In the genomic region with DNA sequence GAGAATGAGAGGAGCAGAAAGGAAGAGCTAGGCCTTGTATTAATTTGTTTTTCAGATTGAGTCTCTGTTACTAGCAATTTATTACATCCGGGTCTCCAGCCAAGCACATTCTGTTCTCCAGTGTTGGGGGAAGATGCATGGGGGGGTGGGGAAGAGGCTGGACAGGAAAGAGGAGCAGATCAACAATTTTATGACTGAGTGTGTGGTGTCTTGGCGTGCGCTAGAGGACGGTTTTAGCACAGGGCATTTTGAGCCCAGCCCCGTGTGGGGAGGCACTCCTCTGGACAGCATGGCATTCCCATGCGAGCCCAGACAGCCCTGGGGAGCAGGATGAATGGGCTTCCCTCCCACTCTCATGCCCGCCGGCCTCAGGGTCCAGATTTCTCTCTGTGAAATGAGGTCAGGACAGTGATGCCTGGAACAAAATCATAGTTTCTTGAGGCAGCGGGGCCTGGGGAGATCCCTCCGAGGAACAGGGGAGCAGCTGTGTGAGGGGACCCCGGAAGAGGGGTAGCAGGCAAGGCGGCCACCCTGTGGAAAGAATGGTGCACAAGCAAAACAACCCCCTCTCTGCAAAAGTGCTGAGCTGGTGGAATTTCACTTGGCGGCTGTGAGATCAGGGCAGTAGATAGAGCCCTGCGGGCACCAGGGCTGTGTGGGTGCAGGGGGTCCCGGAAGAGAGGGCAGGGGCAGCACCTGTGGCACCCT, we compare ENCODE assay signal across 11 cellular contexts. TPM values are rescaled to one million over a fixed set of nuclear protein-coding genes. Genes with fewer than 3 reads are reported as not detected.
A peak's percentile ranks its signal among the peaks of the same experiment; 100 is the strongest.
DNase-seq lines count a peak whose midpoint lies in the region; ATAC-seq and TF ChIP-seq lines count a peak whose summit lies in the region.
"Had no signal": no experiment of that assay in that cellular context is flagged by ENCODE, and none has a peak within 500 bp of the region (broad histone marks: within the 10 kb centered on the region; RNA-seq: fewer than 3 reads in every experiment).

No MANE protein-coding gene starts in this region.

- peaks cover 97% of the 10 kb centered on the region for H3K4me1 Mint-ChIP-seq in WTC11
- H3K4me1 Mint-ChIP-seq: activated B cell treated with CpG ODN at 0.5 μM for 24 hours; activated naive CD8-positive, alpha-beta T cell treated with anti-CD3 and anti-CD28 coated beads, Interleukin-2, amount 10 ng/mL, durations not matched to agents 7 days and 5 days had no signal

- peaks cover 76 to 97% (median 83%) of the 10 kb centered on the region in 4 donors for H3K4me1 ChIP-seq in transverse colon

- no peak for TF ChIP-seq CTCF in WTC11 (IDR thresholded peaks at IDR 0.05)
- no peak for TF ChIP-seq CTCF in fibroblast of mammary gland (conservative IDR thresholded peaks at IDR 0.05; ENCODE audit: control insufficient read depth, insufficient read depth, low read depth, low read length)
- peak in 1 of 5 experiments; percentile 12 for TF ChIP-seq CTCF in transverse colon (IDR thresholded peaks at IDR 0.05)
- TF ChIP-seq CTCF in GM10266 (IDR thresholded peaks at IDR 0.05; ENCODE audit: control insufficient read depth, insufficient read depth, low read depth, missing control alignments): no peak

- H3K9me3 Mint-ChIP-seq in WTC11: no peaks in the 10 kb centered on the region
- H3K9me3 Mint-ChIP-seq: activated B cell treated with CpG ODN at 0.5 μM for 24 hours; activated naive CD8-positive, alpha-beta T cell treated with anti-CD3 and anti-CD28 coated beads, Interleukin-2, amount 10 ng/mL, durations not matched to agents 7 days and 5 days had no signal

- H3K27ac Mint-ChIP-seq in WTC11: peak overlapping the region; percentile 90
- H3K27ac Mint-ChIP-seq: activated B cell treated with CpG ODN at 0.5 μM for 24 hours; activated naive CD8-positive, alpha-beta T cell treated with anti-CD3 and anti-CD28 coated beads, Interleukin-2, amount 10 ng/mL, durations not matched to agents 7 days and 5 days had no signal

- POLR2A ChIA-PET in WTC11 (lab: Charles Lee): interaction anchor here (0.6 to 1.6 kb wide), 4 partner anchors 9 to 156 kb away, joined by 3 to 6 read pairs (median 4); a partner anchor contains a TSS

- no peak for DNase-seq in WTC11 (ENCODE audit: low spot score)
- peak; percentile 87 for DNase-seq in fibroblast of mammary gland (ENCODE audit: low read depth)
- DNase-seq in myocyte (ENCODE audit: low read depth): peak; percentile 43
- peak; percentile 68 for DNase-seq in transverse colon
- DNase-seq in hepatic stellate cell (ENCODE audit: low spot score): no peak
- no peak for DNase-seq in DMS153 (lab: John Stamatoyannopoulos, UW)
- DNase-seq in NOMO-1 treated with DMSO at 0.1 percent for 48 hours (lab: John Stamatoyannopoulos, UW; ENCODE audit: unreplicated experiment): no peak
- no peak for DNase-seq in GM10266 (ENCODE audit: extremely low spot score)
- DNase-seq: activated B cell treated with CpG ODN at 0.5 μM for 24 hours; activated naive CD8-positive, alpha-beta T cell treated with anti-CD3 and anti-CD28 coated beads, Interleukin-2, amount 10 ng/mL, durations not matched to agents 7 days and 5 days; NCI-H510A treated with DMSO at 0.1 percent for 48 hours had no signal

- ATAC-seq in WTC11: no peak

- WGBS in transverse colon (ENCODE audit: low coverage in 1 of 2), 2 donors: 4 to 53% methylated on average over 4 to 15 of the region's 15 CpGs

- H3K4me3 Mint-ChIP-seq in WTC11: no peak overlapping the region
- H3K4me3 Mint-ChIP-seq: activated B cell treated with CpG ODN at 0.5 μM for 24 hours; activated naive CD8-positive, alpha-beta T cell treated with anti-CD3 and anti-CD28 coated beads, Interleukin-2, amount 10 ng/mL, durations not matched to agents 7 days and 5 days had no signal

- H3K36me3 ChIP-seq in transverse colon: no peaks in the 10 kb centered on the region

- in situ Hi-C loops in transverse colon (cut with MboI; ENCODE audit: low pct_ligation_motif_present in 1 of 4, low pct_unique_long_range_greater_than_20kb in 1 of 4, low sequenced_read_pairs in 3 of 4): no loop called here

- peak overlapping the region; percentile 88 to 93 (median 91) for H3K27ac ChIP-seq in transverse colon

- H3K27me3 ChIP-seq in transverse colon: no peaks in the 10 kb centered on the region

- CTCF ChIA-PET in WTC11 (lab: Charles Lee): interaction anchor here (0.7 to 2.8 kb wide), 7 partner anchors 9 to 218 kb away, joined by 3 to 14 read pairs (median 8); no protein-coding TSS in a partner anchor

- H3K9me3 ChIP-seq in transverse colon: no peaks in the 10 kb centered on the region

- no peak for TF ChIP-seq POLR2A in transverse colon (IDR thresholded peaks at IDR 0.05)

- H3K36me3 Mint-ChIP-seq in WTC11: peaks cover 2% of the 10 kb centered on the region; the same call in 1 of the 2 replicates
- H3K36me3 Mint-ChIP-seq: activated naive CD8-positive, alpha-beta T cell treated with anti-CD3 and anti-CD28 coated beads, Interleukin-2, amount 10 ng/mL, durations not matched to agents 7 days and 5 days had no signal

- peak; percentile 86 for TF ChIP-seq EP300 in transverse colon (IDR thresholded peaks at IDR 0.05; ENCODE audit: low read depth)

- H3K27me3 Mint-ChIP-seq in WTC11 (ENCODE audit: low read depth): no peaks in the 10 kb centered on the region
- H3K27me3 Mint-ChIP-seq: activated B cell treated with CpG ODN at 0.5 μM for 24 hours had no signal

- intact Hi-C loops in transverse colon (cut with DNase I; ENCODE audit: low total_unique reads): no loop called here

- H3K4me3 ChIP-seq in fibroblast of mammary gland (ENCODE audit: control insufficient read depth, low read depth, low read length) (no peak overlapping the region), transverse colon (peak overlapping the region in 1 of 4 donors; percentile 5)

TF ChIP-seq in WTC11, 78 proteins besides CTCF, POLR2A, EP300 and RAD21:
- TF ChIP-seq ZNF121 (CRISPR knock-in tag; IDR thresholded peaks at IDR 0.05): no peak
- no peak for TF ChIP-seq OVOL2 (CRISPR knock-in tag; IDR thresholded peaks at IDR 0.05; ENCODE audit: borderline replicate concordance)
- TF ChIP-seq, protein P1, sequence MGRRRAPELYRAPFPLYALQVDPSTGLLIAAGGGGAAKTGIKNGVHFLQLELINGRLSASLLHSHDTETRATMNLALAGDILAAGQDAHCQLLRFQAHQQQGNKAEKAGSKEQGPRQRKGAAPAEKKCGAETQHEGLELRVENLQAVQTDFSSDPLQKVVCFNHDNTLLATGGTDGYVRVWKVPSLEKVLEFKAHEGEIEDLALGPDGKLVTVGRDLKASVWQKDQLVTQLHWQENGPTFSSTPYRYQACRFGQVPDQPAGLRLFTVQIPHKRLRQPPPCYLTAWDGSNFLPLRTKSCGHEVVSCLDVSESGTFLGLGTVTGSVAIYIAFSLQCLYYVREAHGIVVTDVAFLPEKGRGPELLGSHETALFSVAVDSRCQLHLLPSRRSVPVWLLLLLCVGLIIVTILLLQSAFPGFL (CRISPR knock-in tag; IDR thresholded peaks at IDR 0.05; ENCODE audit: borderline replicate concordance): no peak
- no peak for TF ChIP-seq GABPB1 (CRISPR knock-in tag; IDR thresholded peaks at IDR 0.05)
- TF ChIP-seq ZNF138 (CRISPR knock-in tag; conservative IDR thresholded peaks at IDR 0.05): no peak
- no peak for TF ChIP-seq ETV6 (CRISPR knock-in tag; IDR thresholded peaks at IDR 0.05)
- no peak for TF ChIP-seq ZBTB21 (CRISPR knock-in tag; IDR thresholded peaks at IDR 0.05; ENCODE audit: borderline replicate concordance)
- TF ChIP-seq, protein P2, sequence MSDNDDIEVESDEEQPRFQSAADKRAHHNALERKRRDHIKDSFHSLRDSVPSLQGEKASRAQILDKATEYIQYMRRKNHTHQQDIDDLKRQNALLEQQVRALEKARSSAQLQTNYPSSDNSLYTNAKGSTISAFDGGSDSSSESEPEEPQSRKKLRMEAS (CRISPR knock-in tag; IDR thresholded peaks at IDR 0.05): no peak
- no peak for TF ChIP-seq MYBL2 (CRISPR knock-in tag; IDR thresholded peaks at IDR 0.05)
- no peak for TF ChIP-seq ESRRA (CRISPR knock-in tag; IDR thresholded peaks at IDR 0.05; ENCODE audit: borderline replicate concordance)
- TF ChIP-seq, protein P3, sequence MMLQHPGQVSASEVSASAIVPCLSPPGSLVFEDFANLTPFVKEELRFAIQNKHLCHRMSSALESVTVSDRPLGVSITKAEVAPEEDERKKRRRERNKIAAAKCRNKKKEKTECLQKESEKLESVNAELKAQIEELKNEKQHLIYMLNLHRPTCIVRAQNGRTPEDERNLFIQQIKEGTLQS (CRISPR knock-in tag; conservative IDR thresholded peaks at IDR 0.05): no peak
- TF ChIP-seq, protein P4, sequence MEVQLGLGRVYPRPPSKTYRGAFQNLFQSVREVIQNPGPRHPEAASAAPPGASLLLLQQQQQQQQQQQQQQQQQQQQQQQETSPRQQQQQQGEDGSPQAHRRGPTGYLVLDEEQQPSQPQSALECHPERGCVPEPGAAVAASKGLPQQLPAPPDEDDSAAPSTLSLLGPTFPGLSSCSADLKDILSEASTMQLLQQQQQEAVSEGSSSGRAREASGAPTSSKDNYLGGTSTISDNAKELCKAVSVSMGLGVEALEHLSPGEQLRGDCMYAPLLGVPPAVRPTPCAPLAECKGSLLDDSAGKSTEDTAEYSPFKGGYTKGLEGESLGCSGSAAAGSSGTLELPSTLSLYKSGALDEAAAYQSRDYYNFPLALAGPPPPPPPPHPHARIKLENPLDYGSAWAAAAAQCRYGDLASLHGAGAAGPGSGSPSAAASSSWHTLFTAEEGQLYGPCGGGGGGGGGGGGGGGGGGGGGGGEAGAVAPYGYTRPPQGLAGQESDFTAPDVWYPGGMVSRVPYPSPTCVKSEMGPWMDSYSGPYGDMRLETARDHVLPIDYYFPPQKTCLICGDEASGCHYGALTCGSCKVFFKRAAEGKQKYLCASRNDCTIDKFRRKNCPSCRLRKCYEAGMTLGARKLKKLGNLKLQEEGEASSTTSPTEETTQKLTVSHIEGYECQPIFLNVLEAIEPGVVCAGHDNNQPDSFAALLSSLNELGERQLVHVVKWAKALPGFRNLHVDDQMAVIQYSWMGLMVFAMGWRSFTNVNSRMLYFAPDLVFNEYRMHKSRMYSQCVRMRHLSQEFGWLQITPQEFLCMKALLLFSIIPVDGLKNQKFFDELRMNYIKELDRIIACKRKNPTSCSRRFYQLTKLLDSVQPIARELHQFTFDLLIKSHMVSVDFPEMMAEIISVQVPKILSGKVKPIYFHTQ (CRISPR knock-in tag; IDR thresholded peaks at IDR 0.05): no peak
- TF ChIP-seq NFATC4 (CRISPR knock-in tag; IDR thresholded peaks at IDR 0.05): no peak
- no peak for TF ChIP-seq RORB (CRISPR knock-in tag; IDR thresholded peaks at IDR 0.05)
- no peak for TF ChIP-seq FOXJ3 (CRISPR knock-in tag; IDR thresholded peaks at IDR 0.05; ENCODE audit: borderline replicate concordance)

RNA-seq across cellular contexts. Expression of a gene that starts 16.3 kb away (rescaled TPM):
- total RNA-seq in WTC11 (2021) (139 to 171 TPM (median 148 TPM) in 3 replicates), myocyte (2.8 and 5.0 TPM in 2 replicates), transverse colon (10 to 100 TPM; 12.1 to 34.1 (median 33.4) TPM)
- polyA plus RNA-seq in myocyte (2012): 2.0 TPM
- total RNA-seq: activated B cell treated with CpG ODN at 0.5 μM for 24 hours had no signal

Comparison
In these comparisons a context has a peak if more than half of its experiments do, and no peak if none do; other contexts are left out.
1. DNase-seq: peak in fibroblast of mammary gland (single experiment), myocyte (single experiment) and transverse colon (single experiment); none in WTC11 (single experiment), hepatic stellate cell (single experiment), DMS153 (single experiment), NOMO-1 treated with DMSO at 0.1 percent for 48 hours (single experiment) and GM10266 (single experiment).